15 cellular contexts compared by ENCODE assay signal in genomic region chr17:40696651-40697072, GRCh38. TPM values are rescaled to one million over a fixed set of nuclear protein-coding genes. Genes with fewer than 3 reads are reported as not detected.
DNase-seq lines count a peak whose midpoint lies in the region; TF ChIP-seq lines count a peak whose summit lies in the region.
"Had no signal": no experiment of that assay in that cellular context is flagged by ENCODE, and none has a peak within 500 bp of the region (broad histone marks: within the 10 kb centered on the region; RNA-seq: fewer than 3 reads in every experiment).

No MANE protein-coding gene starts in this region.

- POLR2A ChIA-PET in SK-N-SH (lab: Yijun Ruan, JAX) = no interaction called here

- H3K56ac ChIP-seq in H9 (ENCODE audit: insufficient read length, low read depth, low read length) = no peak overlapping the region

- no peaks in the 10 kb centered on the region for H3K36me3 Mint-ChIP-seq in H9 (ENCODE audit: insufficient read depth in 1 of 3, low read depth in 3 of 3)

- H2BK15ac ChIP-seq in H9 (ENCODE audit: low read depth, low read length) = no peak overlapping the region
- no peak overlapping the region for H2BK15ac ChIP-seq in mesenchymal stem cell (ENCODE audit: low read depth, poor library complexity, severe bottlenecking)

- H4K5ac ChIP-seq in H9 (ENCODE audit: insufficient read length, low read depth, low read length) = no peak overlapping the region

- H3K79me2 ChIP-seq in H9 (ENCODE audit: insufficient read depth, low read length) (no peaks in the 10 kb centered on the region), mammary epithelial cell (ENCODE audit: insufficient read depth, low read length) (no peaks in the 10 kb centered on the region), SK-N-SH (ENCODE audit: insufficient read depth) (no peaks in the 10 kb centered on the region)

- TF ChIP-seq CTCF in H9 (conservative IDR thresholded peaks at IDR 0.05) = no peak
- TF ChIP-seq CTCF in mammary epithelial cell (conservative IDR thresholded peaks at IDR 0.05 in 1 of 2, IDR thresholded peaks at IDR 0.05 in 1 of 2; ENCODE audit: extremely low read depth in 1 of 2, insufficient read depth in 1 of 2, low read depth in 1 of 2, low read length in 2 of 2) = no peak
- TF ChIP-seq CTCF in SK-N-SH (IDR thresholded peaks at IDR 0.05) = no peak

- TF ChIP-seq EP300 in SK-N-SH (IDR thresholded peaks at IDR 0.05; ENCODE audit: borderline replicate concordance in 1 of 2, low read depth in 1 of 2, low read length in 1 of 2) = no peak

- no peak overlapping the region for H2AK5ac ChIP-seq in H9 (ENCODE audit: insufficient read length, low read length)
- peak overlapping the region; percentile 78 for H2AK5ac ChIP-seq in mesenchymal stem cell (ENCODE audit: low read length, severe bottlenecking)

- DNase-seq in H9 (no peak), mammary epithelial cell (peak; percentile 54), mesenchymal stem cell (no peak), COLO829 (ENCODE audit: low spot score) (no peak), COR-L47 (lab: John Stamatoyannopoulos, UW) (no peak), SK-N-SH (no peak)
- DNase-seq: activated effector memory CD4-positive, alpha-beta T cell treated with anti-CD3 and anti-CD28 coated beads, Interleukin-2, amount 50 U/mL, for 16 hours; amygdala; NCI-H1048; NCI-H774; T-helper 2 cell had no signal

- H3K27ac ChIP-seq in H9 (ENCODE audit: insufficient read length, low read depth, low read length) (no peak overlapping the region), mammary epithelial cell (ENCODE audit: insufficient read depth, low read depth, low read length) (no peak overlapping the region), mesenchymal stem cell (ENCODE audit: low read length, poor library complexity, severe bottlenecking) (peak overlapping the region; percentile 10), SK-N-SH (ENCODE audit: low read depth in 2 of 2, low read length in 1 of 2) (no peak overlapping the region)
- H3K27ac ChIP-seq: right atrium auricular region had no signal

- H3K4me1 ChIP-seq in H9 (ENCODE audit: insufficient read depth, low read length) (no peaks in the 10 kb centered on the region), mammary epithelial cell (ENCODE audit: insufficient read depth, low read length) (peaks cover 12% of the 10 kb centered on the region), mesenchymal stem cell (ENCODE audit: control insufficient read depth, insufficient read depth, low read depth, low read length) (peaks cover 10% of the 10 kb centered on the region), SK-N-SH (ENCODE audit: control insufficient read depth in 1 of 2, insufficient read depth in 2 of 2, low read depth in 1 of 2, low read length in 1 of 2) (no peaks in the 10 kb centered on the region; a peak in 1 of 4 replicates)
- H3K4me1 ChIP-seq: right atrium auricular region had no signal

- H3K9me2 ChIP-seq in SK-N-SH = no peaks in the 10 kb centered on the region

- in situ Hi-C loops in mammary epithelial cell (cut with MboI; ENCODE audit: low sequenced_read_pairs in 2 of 2) = no loop called here

- BruUV-seq in mammary epithelial cell (replicated peaks; lab: Mats Ljungman, UMichigan) = no TSS peak

- 0 out of 2 replicates have a peak, but pooled peaks cover 4% of the 10 kb centered on the region for H3K27me3 Mint-ChIP-seq in H9 (ENCODE audit: low read depth)

- H3F3A ChIP-seq in SK-N-SH (replicated peaks; ENCODE audit: insufficient read depth) = no peaks in the 10 kb centered on the region

- intact Hi-C loops in mammary epithelial cell (cut with micrococcal nuclease) = no loop called here

- H3K23ac ChIP-seq in H9 (ENCODE audit: insufficient read length, low read depth, low read length) (no peak overlapping the region), mesenchymal stem cell (ENCODE audit: low read length in 2 of 2) (no peak overlapping the region)

- H3K4me2 ChIP-seq in H9 (ENCODE audit: insufficient read depth, insufficient read length, low read length) (no peak overlapping the region), mammary epithelial cell (ENCODE audit: insufficient read depth, low read depth, low read length) (peak overlapping the region; percentile 47), mesenchymal stem cell (ENCODE audit: low read length, poor library complexity, severe bottlenecking) (no peak overlapping the region), SK-N-SH (no peak overlapping the region)

- no peak for TF ChIP-seq RAD21 in SK-N-SH (IDR thresholded peaks at IDR 0.05; ENCODE audit: low read length)

- H3K4me3 Mint-ChIP-seq in H9 = no peak overlapping the region

- H4K20me1 ChIP-seq in H9 (ENCODE audit: control insufficient read depth, insufficient read depth, insufficient read length) (no peaks in the 10 kb centered on the region), mammary epithelial cell (ENCODE audit: insufficient read depth, low read length) (no peaks in the 10 kb centered on the region), SK-N-SH (ENCODE audit: insufficient read depth) (no peaks in the 10 kb centered on the region)

- no peak overlapping the region for H2BK20ac ChIP-seq in H9 (ENCODE audit: low read depth, low read length, poor library complexity, severe bottlenecking)

- H2BK5ac ChIP-seq in H9 (ENCODE audit: insufficient read length, low read length) = no peak overlapping the region
- no peak overlapping the region for H2BK5ac ChIP-seq in mesenchymal stem cell (ENCODE audit: low read depth, low read length, poor library complexity, severe bottlenecking)

- no peak overlapping the region for H4K8ac ChIP-seq in H9 (replicated peaks; ENCODE audit: insufficient read length, low read depth, low read length)
- no peak overlapping the region for H4K8ac ChIP-seq in mesenchymal stem cell (ENCODE audit: low read length)

- peaks cover 4 to 9% of the 10 kb centered on the region in 2 experiments; a peak in 3 of 4 replicates for H3K4me1 Mint-ChIP-seq in H9

- no peak overlapping the region for H4K91ac ChIP-seq in H9 (ENCODE audit: insufficient read length, low read depth, low read length)
- H4K91ac ChIP-seq in mesenchymal stem cell (ENCODE audit: low read length) = no peak overlapping the region

- no peaks in the 10 kb centered on the region for H3K23me2 ChIP-seq in H9 (ENCODE audit: insufficient read length, low read depth, low read length, poor library complexity, severe bottlenecking)

- no peak overlapping the region for H3T11ph ChIP-seq in H9 (ENCODE audit: low read length)

- H2AFZ ChIP-seq in H9 (ENCODE audit: low read length) (peak overlapping the region; percentile 36), mammary epithelial cell (ENCODE audit: low read depth, low read length) (peak overlapping the region; percentile 81), mesenchymal stem cell (ENCODE audit: low read depth, low read length) (no peak overlapping the region), SK-N-SH (ENCODE audit: low read depth) (no peak overlapping the region)

- no peak overlapping the region for H3K27ac Mint-ChIP-seq in H9

- H3K36me3 ChIP-seq in mammary epithelial cell (ENCODE audit: insufficient read depth, low read length) (no peaks in the 10 kb centered on the region), mesenchymal stem cell (ENCODE audit: control insufficient read depth in 1 of 2, insufficient read depth in 2 of 2, low read depth in 1 of 2, low read length in 2 of 2) (no peaks in the 10 kb centered on the region), SK-N-SH (replicated peaks in 1 of 2; ENCODE audit: control insufficient read depth in 1 of 2, insufficient read depth in 2 of 2, low read length in 1 of 2) (no peaks in the 10 kb centered on the region)
- H3K36me3 ChIP-seq: right atrium auricular region had no signal

- H3K9me3 ChIP-seq in H9 (ENCODE audit: control insufficient read depth, low read depth, low read length) (no peaks in the 10 kb centered on the region), mammary epithelial cell (replicated peaks; ENCODE audit: insufficient read depth, low read length) (no peaks in the 10 kb centered on the region), mesenchymal stem cell (ENCODE audit: control insufficient read depth, low read length) (no peaks in the 10 kb centered on the region), SK-N-SH (no peaks in the 10 kb centered on the region)
- H3K9me3 ChIP-seq: right atrium auricular region had no signal

- no peak overlapping the region for H2BK120ac ChIP-seq in H9 (ENCODE audit: low read depth, low read length, poor library complexity, severe bottlenecking)
- no peak overlapping the region for H2BK120ac ChIP-seq in mesenchymal stem cell (ENCODE audit: low read depth, low read length)

- H3K14ac ChIP-seq in H9 (ENCODE audit: insufficient read depth, low read length) = no peak overlapping the region
- H3K14ac ChIP-seq in mesenchymal stem cell (ENCODE audit: low read length in 2 of 2) = no peak overlapping the region

- H3K9ac ChIP-seq in H9 (ENCODE audit: extremely low read depth, insufficient read length, low read length) (no peak overlapping the region), mammary epithelial cell (ENCODE audit: insufficient read depth, low read length) (no peak overlapping the region), mesenchymal stem cell (ENCODE audit: low read length) (no peak overlapping the region), SK-N-SH (no peak overlapping the region)

- WGBS in H9 (ENCODE audit: extremely low coverage, insufficient read length, low lambda C conversion rate) = no CpG with 5 or more reads among the region's 3 CpGs
- 0% methylated on average over 3 of the region's 3 CpGs for WGBS in mammary epithelial cell (ENCODE audit: low coverage, missing lambda C conversion rate)
- 83% methylated on average over 2 of the region's 3 CpGs for WGBS in mesenchymal stem cell
- 12% methylated on average over 3 of the region's 3 CpGs for WGBS in SK-N-SH (ENCODE audit: low lambda C conversion rate)

- H3K18ac ChIP-seq in H9 (ENCODE audit: insufficient read length, low read depth, low read length) (no peak overlapping the region), mesenchymal stem cell (ENCODE audit: low read depth in 1 of 2, low read length in 2 of 2) (no peak overlapping the region)

- no peaks in the 10 kb centered on the region for H3K27me3 ChIP-seq in H9 (ENCODE audit: insufficient read depth, low read length)
- peaks cover 4% of the 10 kb centered on the region for H3K27me3 ChIP-seq in mammary epithelial cell (ENCODE audit: insufficient read depth, low read length)
- peaks cover 0 to 3% of the 10 kb centered on the region in 2 experiments for H3K27me3 ChIP-seq in mesenchymal stem cell (ENCODE audit: control insufficient read depth in 1 of 2, insufficient read depth in 1 of 2, low read length in 2 of 2)
- peaks cover 78% of the 10 kb centered on the region for H3K27me3 ChIP-seq in SK-N-SH (ENCODE audit: insufficient read depth)
- H3K27me3 ChIP-seq: right atrium auricular region had no signal

- H2BK12ac ChIP-seq in H9 (ENCODE audit: insufficient read length, low read depth, low read length) = no peak overlapping the region
- no peak overlapping the region for H2BK12ac ChIP-seq in mesenchymal stem cell (ENCODE audit: low read length in 2 of 2)

- H3K4me3 ChIP-seq in mammary epithelial cell (replicated peaks in 1 of 3; ENCODE audit: insufficient read depth in 1 of 3, low read depth in 2 of 3, low read length in 3 of 3) (no peak overlapping the region), mesenchymal stem cell (ENCODE audit: insufficient read depth in 1 of 2, low read depth in 1 of 2, low read length in 2 of 2) (no peak overlapping the region), SK-N-SH (ENCODE audit: low read depth in 2 of 2, low read length in 1 of 2) (no peak overlapping the region)
- H3K4me3 ChIP-seq: right atrium auricular region had no signal

- H3K9me3 Mint-ChIP-seq in H9 = no peaks in the 10 kb centered on the region

- dilution Hi-C loops in mammary epithelial cell (cut with HindIII; ENCODE audit: low sequenced_read_pairs) = no loop called here

- H3K79me1 ChIP-seq in H9 (ENCODE audit: insufficient read depth, low read depth, low read length, poor library complexity, severe bottlenecking) (no peaks in the 10 kb centered on the region), mesenchymal stem cell (replicated peaks; ENCODE audit: low read length, poor library complexity, severe bottlenecking) (no peaks in the 10 kb centered on the region)

- CTCF ChIA-PET in mammary epithelial cell (lab: Charles Lee; ENCODE audit: low non-redundant PET) (no interaction called here), SK-N-SH (lab: Yijun Ruan, JAX) (interaction anchor here (0.7 kb wide), 1 partner anchor 96 kb away, joined by 3 read pairs; no protein-coding TSS in a partner anchor)

- H3K4ac ChIP-seq in H9 (ENCODE audit: low read depth, low read length) = no peak overlapping the region
- H3K4ac ChIP-seq in mesenchymal stem cell (ENCODE audit: low read depth in 1 of 2, low read length in 2 of 2) = no peak overlapping the region

RNA-seq across cellular contexts. Expression of gene KRT24, which starts 6.9 kb away (rescaled TPM):
- not detected in 2 replicates for total RNA-seq in H9 (2021)
- not detected for total RNA-seq in mammary epithelial cell
- not detected for polyA plus RNA-seq in mammary epithelial cell
- polyA minus RNA-seq in mammary epithelial cell = not detected
- polyA plus RNA-seq in mesenchymal stem cell (2013, experiment 1 of 2) = not detected
- polyA plus RNA-seq in mesenchymal stem cell (2013, experiment 2 of 2) = not detected
- not detected in 2 replicates for polyA plus RNA-seq in SK-N-SH (2012; rRNA removed)
- not detected in 2 replicates for polyA plus RNA-seq in SK-N-SH (2012; cell fraction: cytosol; rRNA removed)
- not detected in 2 replicates for polyA plus RNA-seq in SK-N-SH (2012; cell fraction: nucleus; rRNA removed)
- total RNA-seq: cerebellum, right atrium auricular region, subcutaneous adipose tissue had no signal
- polyA plus RNA-seq: BJ had no signal

RNA-seq across cellular contexts. Expression of gene KRT222, which starts 31.7 kb away (rescaled TPM):
- total RNA-seq in H9 (2021) = 0.13 and 0.18 TPM in 2 replicates
- under 1 TPM; 0.67 to 0.94 TPM for total RNA-seq in mammary epithelial cell
- 0.24 TPM for polyA plus RNA-seq in mammary epithelial cell
- polyA minus RNA-seq in mammary epithelial cell = not detected
- not detected for polyA plus RNA-seq in mesenchymal stem cell (2013, experiment 1 of 2)
- polyA plus RNA-seq in mesenchymal stem cell (2013, experiment 2 of 2) = not detected
- polyA plus RNA-seq in SK-N-SH (2012; rRNA removed) = not detected in 2 replicates
- polyA plus RNA-seq in SK-N-SH (2012; cell fraction: cytosol; rRNA removed) = not detected in 2 replicates
- not detected in 2 replicates for polyA plus RNA-seq in SK-N-SH (2012; cell fraction: nucleus; rRNA removed)
- polyA plus RNA-seq: BJ had no signal

RNA-seq across cellular contexts. Expression of gene SMARCE1, which starts 49.0 kb away (rescaled TPM):
- total RNA-seq in H9 (2021) (122 and 126 TPM in 2 replicates), mammary epithelial cell (10 to 100 TPM; 75.0 to 94.2 TPM)
- polyA plus RNA-seq in mammary epithelial cell (37.0 TPM), SK-N-SH (2012; rRNA removed) (45.9 and 54.2 TPM in 2 replicates)
- 61.3 TPM for polyA minus RNA-seq in mammary epithelial cell
- 113 TPM for polyA plus RNA-seq in mesenchymal stem cell (2013, experiment 1 of 2)
- 111 TPM for polyA plus RNA-seq in mesenchymal stem cell (2013, experiment 2 of 2)
- polyA plus RNA-seq in SK-N-SH (2012; cell fraction: cytosol; rRNA removed) = 70.8 and 94.7 TPM in 2 replicates
- 19.7 and 34.2 TPM in 2 replicates for polyA plus RNA-seq in SK-N-SH (2012; cell fraction: nucleus; rRNA removed)

RNA-seq across cellular contexts. Expression of gene KRT25, which starts 58.5 kb away (rescaled TPM):
- not detected in 2 replicates for total RNA-seq in H9 (2021)
- not detected for total RNA-seq in mammary epithelial cell
- not detected for polyA plus RNA-seq in mammary epithelial cell
- not detected for polyA minus RNA-seq in mammary epithelial cell
- polyA plus RNA-seq in mesenchymal stem cell (2013, experiment 1 of 2) = not detected
- polyA plus RNA-seq in mesenchymal stem cell (2013, experiment 2 of 2) = not detected
- not detected in 2 replicates for polyA plus RNA-seq in SK-N-SH (2012; rRNA removed)
- not detected in 2 replicates for polyA plus RNA-seq in SK-N-SH (2012; cell fraction: cytosol; rRNA removed)
- polyA plus RNA-seq in SK-N-SH (2012; cell fraction: nucleus; rRNA removed) = not detected in 2 replicates
- total RNA-seq: cerebellum, right atrium auricular region, subcutaneous adipose tissue had no signal
- polyA plus RNA-seq: BJ had no signal

Comparison
In these comparisons a context has a peak if more than half of its experiments do, and no peak if none do; other contexts are left out.
1. H2AFZ ChIP-seq: peak in H9 (single experiment) and mammary epithelial cell (single experiment); none in mesenchymal stem cell (single experiment) and SK-N-SH (single experiment).